In the genomic region with DNA sequence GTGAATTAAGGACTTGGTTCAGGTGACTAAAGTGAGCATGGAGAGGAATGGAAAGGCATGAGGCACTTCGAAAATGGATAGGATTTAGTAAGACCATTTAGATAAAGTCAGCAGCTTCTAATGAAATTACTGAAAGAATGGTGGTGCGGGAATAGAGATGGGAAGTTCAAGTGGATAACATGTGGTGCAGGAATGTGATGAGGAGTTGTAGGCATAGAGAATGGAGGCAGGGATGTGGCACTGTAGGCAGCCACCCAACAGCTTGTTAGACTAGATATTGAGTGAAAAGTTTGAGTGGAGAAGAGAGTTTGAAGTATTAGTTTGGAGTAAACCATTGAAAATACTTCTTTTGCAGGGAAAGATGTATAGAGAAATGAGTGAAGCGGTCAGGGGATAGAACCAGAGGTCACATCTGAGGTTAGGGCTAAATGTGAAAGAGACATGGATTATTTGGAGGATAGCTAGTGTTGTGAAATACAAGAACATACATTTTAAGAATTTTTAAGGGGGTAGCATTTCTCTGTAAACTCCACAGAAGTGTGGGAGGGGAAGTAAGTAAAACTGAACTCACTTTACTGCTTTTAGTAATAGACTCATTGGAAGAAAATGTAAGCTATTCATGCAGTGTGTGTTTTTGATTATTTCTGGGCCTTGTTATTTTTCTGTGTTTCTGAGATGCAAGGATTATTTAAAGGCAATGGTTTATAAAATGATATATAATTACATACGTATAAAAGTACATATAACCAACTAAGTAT, we compare ENCODE assay signal across 11 cellular contexts. TPM values are rescaled to one million over a fixed set of nuclear protein-coding genes. Genes with fewer than 3 reads are reported as not detected.
DNase-seq lines count a peak whose midpoint lies in the region; ATAC-seq and TF ChIP-seq lines count a peak whose summit lies in the region.
"Had no signal": no experiment of that assay in that cellular context is flagged by ENCODE, and none has a peak within 500 bp of the region (broad histone marks: within the 10 kb centered on the region; RNA-seq: fewer than 3 reads in every experiment).

No MANE protein-coding gene starts in this region.

- H3K9me3 ChIP-seq in GM23248 (ENCODE audit: low read depth) (no peaks in the 10 kb centered on the region), hepatocyte (ENCODE audit: low read depth) (no peaks in the 10 kb centered on the region), suprapubic skin (no peaks in the 10 kb centered on the region)

- no peak overlapping the region for H2AFZ ChIP-seq in GM23248
- no peak overlapping the region for H2AFZ ChIP-seq in hepatocyte

- peak overlapping the region; percentile 53 for H3K9ac ChIP-seq in GM23248
- H3K9ac ChIP-seq: KMS-11 had no signal

- peaks cover 20% of the 10 kb centered on the region for H3K36me3 Mint-ChIP-seq in activated CD4-positive, alpha-beta memory T cell treated with anti-CD3 and anti-CD28 coated beads, Interleukin-2, amount 10 ng/mL, durations not matched to agents 7 days and 5 days (ENCODE audit: low read depth)

- H3K27me3 Mint-ChIP-seq in activated CD4-positive, alpha-beta memory T cell treated with anti-CD3 and anti-CD28 coated beads, Interleukin-2, amount 10 ng/mL, durations not matched to agents 7 days and 5 days: no peaks in the 10 kb centered on the region

- H3F3A ChIP-seq in GM23248 (ENCODE audit: insufficient read depth): peaks cover 48% of the 10 kb centered on the region

- H3K79me2 ChIP-seq in GM23248 (ENCODE audit: insufficient read depth): peaks cover 92% of the 10 kb centered on the region
- peaks cover 100% of the 10 kb centered on the region for H3K79me2 ChIP-seq in hepatocyte

- H4K20me1 ChIP-seq in GM23248 (ENCODE audit: insufficient read depth) (no peaks in the 10 kb centered on the region), hepatocyte (ENCODE audit: insufficient read depth, poor library complexity, severe bottlenecking) (peaks cover 99% of the 10 kb centered on the region)

- TF ChIP-seq EP300 in suprapubic skin (IDR thresholded peaks at IDR 0.05): no peak

- H3K27ac ChIP-seq in GM23248: peak overlapping the region; percentile 85
- H3K27ac ChIP-seq in hepatocyte: peak overlapping the region; percentile 41
- H3K27ac ChIP-seq in suprapubic skin: no peak overlapping the region
- H3K27ac ChIP-seq: KMS-11 had no signal

- CTCF ChIA-PET in activated CD4-positive, alpha-beta memory T cell treated with anti-CD3 and anti-CD28 coated beads, Interleukin-2, amount 10 ng/mL, durations not matched to agents 7 days and 5 days (lab: Charles Lee): interaction anchor here (0.7 kb wide), 1 partner anchor 42 kb away, joined by 4 read pairs; no protein-coding TSS in a partner anchor

- H3K4me1 ChIP-seq in GM23248 (ENCODE audit: insufficient read depth): peaks cover 82% of the 10 kb centered on the region
- peaks cover 22% of the 10 kb centered on the region for H3K4me1 ChIP-seq in hepatocyte (ENCODE audit: insufficient read depth)
- H3K4me1 ChIP-seq in suprapubic skin: peaks cover 64% of the 10 kb centered on the region

- 23 to 25% methylated on average over 4 of the region's 4 CpGs for WGBS in GM23248 (ENCODE audit: low coverage in 1 of 2, low lambda C conversion rate in 2 of 2, missing lambda C conversion rate in 2 of 2), 2 experiments
- 73% methylated on average over 4 of the region's 4 CpGs for WGBS in hepatocyte (ENCODE audit: low lambda C conversion rate, missing lambda C conversion rate)
- 67% methylated on average over 4 of the region's 4 CpGs for WGBS in suprapubic skin

- H3K36me3 ChIP-seq in GM23248 (ENCODE audit: low read depth): no peaks in the 10 kb centered on the region
- no peaks in the 10 kb centered on the region for H3K36me3 ChIP-seq in hepatocyte (replicated peaks; ENCODE audit: insufficient read depth, low read depth)
- H3K36me3 ChIP-seq in suprapubic skin: no peaks in the 10 kb centered on the region

- peak; percentile 61 for DNase-seq in AG08395 (ENCODE audit: low spot score)
- DNase-seq in GM23248: peak; percentile 83
- DNase-seq in activated CD4-positive, alpha-beta memory T cell treated with anti-CD3 and anti-CD28 coated beads, Interleukin-2, amount 10 ng/mL, durations not matched to agents 7 days and 5 days: no peak
- DNase-seq in hepatocyte (ENCODE audit: low spot score): no peak
- no peak for DNase-seq in suprapubic skin (ENCODE audit: low spot score in 2 of 2)
- no peak for DNase-seq in NCI-H748 treated with DMSO at 0.1 percent for 48 hours (lab: John Stamatoyannopoulos, UW)
- DNase-seq: midbrain, NCI-H526 had no signal

- no peak for TF ChIP-seq POLR2A in suprapubic skin (IDR thresholded peaks at IDR 0.05)

- peak overlapping the region; percentile 4 for H3K27ac Mint-ChIP-seq in activated CD4-positive, alpha-beta memory T cell treated with anti-CD3 and anti-CD28 coated beads, Interleukin-2, amount 10 ng/mL, durations not matched to agents 7 days and 5 days

- H3K4me3 ChIP-seq in GM23248 (peak overlapping the region; percentile 51), hepatocyte (no peak overlapping the region), suprapubic skin (no peak overlapping the region)

- peaks cover 62% of the 10 kb centered on the region for H3K4me1 Mint-ChIP-seq in activated CD4-positive, alpha-beta memory T cell treated with anti-CD3 and anti-CD28 coated beads, Interleukin-2, amount 10 ng/mL, durations not matched to agents 7 days and 5 days

- H3K9me3 Mint-ChIP-seq in activated CD4-positive, alpha-beta memory T cell treated with anti-CD3 and anti-CD28 coated beads, Interleukin-2, amount 10 ng/mL, durations not matched to agents 7 days and 5 days: no peaks in the 10 kb centered on the region

- in situ Hi-C loops in GM23248 (cut with MboI): no loop called here

- H3K4me3 Mint-ChIP-seq in activated CD4-positive, alpha-beta memory T cell treated with anti-CD3 and anti-CD28 coated beads, Interleukin-2, amount 10 ng/mL, durations not matched to agents 7 days and 5 days: no peak overlapping the region

- no peaks in the 10 kb centered on the region for H3K27me3 ChIP-seq in GM23248 (replicated peaks; ENCODE audit: insufficient read depth)
- H3K27me3 ChIP-seq in hepatocyte: no peaks in the 10 kb centered on the region
- H3K27me3 ChIP-seq in suprapubic skin: no peaks in the 10 kb centered on the region

- no peaks in the 10 kb centered on the region for H3K9me2 ChIP-seq in GM23248 (ENCODE audit: insufficient read depth)
- H3K9me2 ChIP-seq in hepatocyte (replicated peaks; ENCODE audit: insufficient read depth): no peaks in the 10 kb centered on the region

- ATAC-seq in GM18511 (IDR thresholded peaks at IDR 0.05; ENCODE audit: unreplicated experiment): no peak
- no peak for ATAC-seq in activated CD4-positive, CD25-positive, alpha-beta regulatory T cell treated with anti-CD3 and anti-CD28 coated beads, Interleukin-2, amount 50 U/mL, for 24 hours

- peak overlapping the region; percentile 73 for H3K4me2 ChIP-seq in GM23248 (ENCODE audit: unreplicated experiment)
- H3K4me2 ChIP-seq in hepatocyte: peak overlapping the region; percentile 22
- H3K4me2 ChIP-seq: KMS-11 had no signal

- TF ChIP-seq CTCF in hepatocyte (IDR thresholded peaks at IDR 0.05; ENCODE audit: poor library complexity) (no peak), suprapubic skin (IDR thresholded peaks at IDR 0.05) (no peak)

- POLR2A ChIA-PET in activated CD4-positive, alpha-beta memory T cell treated with anti-CD3 and anti-CD28 coated beads, Interleukin-2, amount 10 ng/mL, durations not matched to agents 7 days and 5 days (lab: Charles Lee): interaction anchor here (1.0 kb wide), 1 partner anchor 47 kb away, joined by 3 read pairs; a partner anchor contains a TSS

RNA-seq across cellular contexts. Expression of a gene that starts 46.2 kb away (rescaled TPM):
- total RNA-seq in GM23248 (2014; rRNA removed; shearing (Covaris generic)): 36.5 and 41.3 TPM in 2 replicates
- polyA plus RNA-seq in GM23248 (2016; fragmentation: Nextera tagmentation; extraction: Ambion mirVana) (1.8 and 2.5 TPM in 2 replicates), hepatocyte (4.9 and 6.7 TPM in 2 replicates)
- total RNA-seq in activated CD4-positive, alpha-beta memory T cell treated with anti-CD3 and anti-CD28 coated beads, Interleukin-2, amount 10 ng/mL, durations not matched to agents 7 days and 5 days: 10 to 100 TPM; 73.6 to 74.1 TPM
- total RNA-seq in hepatocyte (72.6 and 85.2 TPM in 2 replicates), suprapubic skin (100 to 1,000 TPM in 1 of 4 donors, 10 to 100 TPM in 3; 76.5 to 105 (median 91.3) TPM)

Comparison
In these comparisons a context has a peak if more than half of its experiments do, and no peak if none do; other contexts are left out.
1. DNase-seq: peak in AG08395 (single experiment) and GM23248 (single experiment); none in activated CD4-positive, alpha-beta memory T cell treated with anti-CD3 and anti-CD28 coated beads, Interleukin-2, amount 10 ng/mL, durations not matched to agents 7 days and 5 days (single experiment), hepatocyte (single experiment), suprapubic skin (0 of 2) and NCI-H748 treated with DMSO at 0.1 percent for 48 hours (single experiment).